In the genomic region with DNA sequence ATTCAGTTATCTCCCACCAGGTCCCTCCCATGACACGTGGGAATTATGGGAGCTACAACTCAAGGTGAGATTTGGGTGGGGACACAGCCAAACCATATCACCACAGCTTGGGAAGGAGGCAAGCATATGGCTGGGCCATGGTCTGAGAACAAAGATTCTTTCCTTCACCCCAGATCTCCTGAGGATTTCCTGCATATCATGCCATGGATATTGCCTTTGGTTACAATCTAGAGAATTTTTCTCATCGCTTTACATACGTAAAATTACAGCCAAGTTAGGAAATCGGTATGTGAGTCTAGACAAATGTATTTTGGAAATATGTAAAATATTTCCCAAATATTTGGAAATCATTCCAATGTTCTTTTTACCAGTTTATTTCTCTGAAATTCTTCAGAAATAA, we compare ENCODE assay signal across 32 cellular contexts.
"Had no signal": no experiment of that assay in that cellular context is flagged by ENCODE, and none has a peak within 500 bp of the region (broad histone marks: within the 10 kb centered on the region; RNA-seq: fewer than 3 reads in every experiment).

No MANE protein-coding gene starts in this region.

- DNase-seq: activated B cell treated with CpG ODN at 0.5 μM for 24 hours; activated CD4-positive, alpha-beta T cell treated with anti-CD3 and anti-CD28 coated beads for 48 hours; activated CD4-positive, alpha-beta T cell treated with anti-CD3 and anti-CD28 coated beads, Interleukin-2, amount 50 U/mL, for 1 hour; activated CD4-positive, alpha-beta T cell treated with anti-CD3 and anti-CD28 coated beads, Interleukin-2, amount 50 U/mL, for 48 hours; activated CD8-positive, alpha-beta memory T cell treated with anti-CD3 and anti-CD28 coated beads for 24 hours; activated CD8-positive, alpha-beta T cell treated with anti-CD3 and anti-CD28 coated beads for 36 hours; activated effector memory CD4-positive, alpha-beta T cell treated with Interleukin-2 at 50 U/mL for 16 hours; activated gamma-delta T cell treated with Interleukin-2 at 50 U/mL for 16 hours; activated naive CD4-positive, alpha-beta T cell treated with anti-CD3 and anti-CD28 coated beads, Interleukin-2, amount 50 U/mL, for 16 hours; activated naive CD4-positive, alpha-beta T cell treated with Interleukin-2 at 50 U/mL for 16 hours; activated T-cell treated with anti-CD3 and anti-CD28 coated beads, Interleukin-2, amount 50 U/mL, for 4 hours; adrenal gland; amygdala; aorta; body of pancreas; caudate nucleus; dorsolateral prefrontal cortex; effector memory CD4-positive, alpha-beta T cell; endodermal cell; foreskin keratinocyte; gastrocnemius medialis; glutamatergic neuron; heart left ventricle; T-helper 1 cell; T-helper 17 cell; T1000; WERI-Rb-1 had no signal

- H3K9me3 Mint-ChIP-seq: activated B cell treated with CpG ODN at 0.5 μM for 24 hours; activated CD8-positive, alpha-beta T cell treated with anti-CD3 and anti-CD28 coated beads for 36 hours; activated T-cell treated with anti-CD3 and anti-CD28 coated beads, Interleukin-2, amount 50 U/mL, for 4 hours; activated T-helper 17 cell treated with anti-CD3 and anti-CD28 coated beads, Interleukin-2, amount 50 U/mL, for 72 hours; endodermal cell had no signal

- H3K27me3 Mint-ChIP-seq: activated B cell treated with CpG ODN at 0.5 μM for 24 hours; activated CD8-positive, alpha-beta T cell treated with anti-CD3 and anti-CD28 coated beads for 36 hours; activated naive CD8-positive, alpha-beta T cell; activated T-helper 17 cell treated with anti-CD3 and anti-CD28 coated beads, Interleukin-2, amount 50 U/mL, for 72 hours; dendritic cell treated with granulocyte-macrophage colony-stimulating factor and Interleukin-4, amounts not matched to agents 40 ng/mL and 50 ng/mL, for 4 days; T-helper 17 cell had no signal

- H3K27ac Mint-ChIP-seq: activated B cell treated with CpG ODN at 0.5 μM for 24 hours; activated CD8-positive, alpha-beta T cell treated with anti-CD3 and anti-CD28 coated beads for 36 hours; activated naive CD8-positive, alpha-beta T cell; activated T-helper 17 cell treated with anti-CD3 and anti-CD28 coated beads, Interleukin-2, amount 50 U/mL, for 72 hours; dendritic cell treated with granulocyte-macrophage colony-stimulating factor and Interleukin-4, amounts not matched to agents 40 ng/mL and 50 ng/mL, for 4 days; endodermal cell; T-helper 17 cell; T-helper 2 cell treated with Interferon-gamma antibody and Interleukin-4, amounts not matched to agents 5 μg/mL and 100 μg/mL, for 36 hours had no signal

- H3K4me3 ChIP-seq: adrenal gland, body of pancreas, coronary artery, dorsolateral prefrontal cortex, gastrocnemius medialis, heart left ventricle had no signal

- H3K4me3 Mint-ChIP-seq: activated B cell treated with CpG ODN at 0.5 μM for 24 hours; activated CD8-positive, alpha-beta T cell treated with anti-CD3 and anti-CD28 coated beads for 36 hours; activated naive CD8-positive, alpha-beta T cell; activated T-cell treated with anti-CD3 and anti-CD28 coated beads, Interleukin-2, amount 50 U/mL, for 4 hours; activated T-helper 17 cell treated with anti-CD3 and anti-CD28 coated beads, Interleukin-2, amount 50 U/mL, for 72 hours; dendritic cell treated with granulocyte-macrophage colony-stimulating factor and Interleukin-4, amounts not matched to agents 40 ng/mL and 50 ng/mL, for 4 days; endodermal cell; T-helper 17 cell; T-helper 2 cell treated with Interferon-gamma antibody and Interleukin-4, amounts not matched to agents 5 μg/mL and 100 μg/mL, for 36 hours had no signal

- H3K4me1 Mint-ChIP-seq: activated B cell treated with CpG ODN at 0.5 μM for 24 hours; activated T-helper 17 cell treated with anti-CD3 and anti-CD28 coated beads, Interleukin-2, amount 50 U/mL, for 72 hours; endodermal cell; T-helper 17 cell had no signal

- H3K36me3 Mint-ChIP-seq: activated naive CD8-positive, alpha-beta T cell had no signal
